Comparison of ENCODE assay signal across 1 cellular context in the genomic region with DNA sequence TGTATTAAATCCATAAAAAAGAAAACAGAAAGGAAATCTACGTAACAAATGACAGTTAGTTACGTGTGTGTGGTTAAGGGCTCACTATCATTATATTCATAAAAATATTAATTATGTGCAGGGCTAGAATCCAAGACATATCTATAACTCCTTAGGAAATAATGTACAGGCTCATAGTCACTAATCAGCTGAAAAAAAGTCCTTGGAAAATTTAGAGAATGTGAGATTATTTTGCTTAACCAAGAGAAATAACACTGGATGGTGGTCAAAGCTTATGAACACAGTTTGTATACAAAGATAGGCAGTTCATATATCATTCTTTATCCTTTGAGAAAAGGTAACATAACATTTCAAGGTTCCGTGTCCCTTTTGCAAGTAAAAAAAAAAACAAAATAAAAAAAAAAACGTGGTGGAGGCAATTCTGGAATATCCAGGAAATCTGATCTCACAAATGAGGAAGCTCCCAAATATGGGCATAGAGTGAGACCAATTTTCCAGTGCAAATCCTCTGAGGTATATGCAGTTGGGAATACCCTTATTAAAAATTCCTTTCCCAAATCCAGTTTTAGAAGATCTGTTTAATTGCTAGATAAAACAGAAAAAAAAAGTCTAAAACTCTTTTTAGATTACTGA.
TF ChIP-seq lines count a peak whose summit lies in the region.

No MANE protein-coding gene starts in this region.

TF ChIP-seq in endothelial cell of umbilical vein, 7 proteins besides CTCF, POLR2A, EP300 and RAD21:
- TF ChIP-seq JUN (IDR thresholded peaks at IDR 0.05; ENCODE audit: borderline replicate concordance, insufficient read depth, insufficient read length, low read depth) (no peak), FOS (IDR thresholded peaks at IDR 0.05; ENCODE audit: borderline replicate concordance, insufficient read depth, low read length) (no peak), MYC (IDR thresholded peaks at IDR 0.05; ENCODE audit: low read depth, low read length) (no peak), POLR2AphosphoS5 (IDR thresholded peaks at IDR 0.05; ENCODE audit: insufficient read depth, low read depth, low read length) (no peak), EZH2 (IDR thresholded peaks at IDR 0.05; ENCODE audit: borderline replicate concordance, low read depth, low read length, severe bottlenecking) (no peak)
- TF ChIP-seq, protein P1, sequence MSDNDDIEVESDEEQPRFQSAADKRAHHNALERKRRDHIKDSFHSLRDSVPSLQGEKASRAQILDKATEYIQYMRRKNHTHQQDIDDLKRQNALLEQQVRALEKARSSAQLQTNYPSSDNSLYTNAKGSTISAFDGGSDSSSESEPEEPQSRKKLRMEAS (IDR thresholded peaks at IDR 0.05; ENCODE audit: insufficient read depth, insufficient read length) = no peak
